23 cellular contexts compared by ENCODE assay signal in genomic region chr4:68673143-68673542, GRCh38. TPM values are rescaled to one million over a fixed set of nuclear protein-coding genes. Genes with fewer than 3 reads are reported as not detected.
DNase-seq lines count a peak whose midpoint lies in the region; ATAC-seq, FAIRE-seq and TF ChIP-seq lines count a peak whose summit lies in the region.
"Had no signal": no experiment of that assay in that cellular context is flagged by ENCODE, and none has a peak within 500 bp of the region (broad histone marks: within the 10 kb centered on the region; RNA-seq: fewer than 3 reads in every experiment).

No MANE protein-coding gene starts in this region.

- no peaks in the 10 kb centered on the region for H3K9me3 ChIP-seq in H9 (ENCODE audit: control insufficient read depth, low read depth, low read length)
- H3K9me3 ChIP-seq in H1 (ENCODE audit: insufficient read depth in 2 of 2, low read depth in 1 of 2, low read length in 1 of 2), result no peaks in the 10 kb centered on the region; a peak in 1 of 4 replicates
- H3K9me3 ChIP-seq in gastroesophageal sphincter, result no peaks in the 10 kb centered on the region
- no peaks in the 10 kb centered on the region for H3K9me3 ChIP-seq in OCI-LY7 (ENCODE audit: low read length)

- H4K5ac ChIP-seq in H9 (ENCODE audit: insufficient read length, low read depth, low read length), result no peak overlapping the region
- H4K5ac ChIP-seq in H1 (ENCODE audit: insufficient read length, low read depth, low read length), result no peak overlapping the region

- no TSS peak for BruUV-seq in OCI-LY7 (replicated peaks; lab: Mats Ljungman, UMichigan)

- no peak for TF ChIP-seq POLR2A in H1 (IDR thresholded peaks at IDR 0.05; ENCODE audit: control extremely low read depth in 1 of 2, low read depth in 2 of 2, low read length in 2 of 2)
- TF ChIP-seq POLR2A in gastroesophageal sphincter (IDR thresholded peaks at IDR 0.05), result no peak

- TF ChIP-seq CTCF in H9 (conservative IDR thresholded peaks at IDR 0.05) (peak; percentile 39; the same call in 2 of the 3 replicates), H1 (IDR thresholded peaks at IDR 0.05; ENCODE audit: control extremely low read depth in 1 of 3, insufficient read depth in 1 of 3, low read depth in 1 of 3, low read length in 3 of 3) (peak in 1 of 3 experiments; percentile 35; a peak in 1 of 4 replicates), gastroesophageal sphincter (IDR thresholded peaks at IDR 0.05) (no peak), OCI-LY7 (conservative IDR thresholded peaks at IDR 0.05; ENCODE audit: low read length) (no peak)

- H3K36me3 ChIP-seq in H1 (ENCODE audit: control insufficient read depth in 2 of 4, insufficient read depth in 4 of 4, low read length in 3 of 4), result no peaks in the 10 kb centered on the region
- no peaks in the 10 kb centered on the region for H3K36me3 ChIP-seq in gastroesophageal sphincter
- H3K36me3 ChIP-seq in OCI-LY7 (ENCODE audit: insufficient read depth, low read length), result no peaks in the 10 kb centered on the region

- H3K27ac Mint-ChIP-seq in H9, result no peak overlapping the region
- H3K27ac Mint-ChIP-seq: T-helper 17 cell had no signal

- no peak for TF ChIP-seq EP300 in H1 (IDR thresholded peaks at IDR 0.05; ENCODE audit: borderline replicate concordance in 1 of 2, low read depth in 2 of 2, low read length in 2 of 2)
- TF ChIP-seq EP300 in gastroesophageal sphincter (IDR thresholded peaks at IDR 0.05), result no peak

- H4K91ac ChIP-seq in H9 (ENCODE audit: insufficient read length, low read depth, low read length) (no peak overlapping the region), H1 (replicated peaks; ENCODE audit: insufficient read length, low read length) (no peak overlapping the region)

- H3K27me3 ChIP-seq in H9 (ENCODE audit: insufficient read depth, low read length) (no peaks in the 10 kb centered on the region), H1 (replicated peaks in 1 of 4; ENCODE audit: control insufficient read depth in 3 of 4, extremely low read depth in 1 of 4, insufficient read depth in 3 of 4, low read length in 3 of 4) (no peaks in the 10 kb centered on the region), gastroesophageal sphincter (no peaks in the 10 kb centered on the region)

- peak; percentile 38 to 52 for TF ChIP-seq RAD21 in H1 (IDR thresholded peaks at IDR 0.05 in 1 of 2, conservative IDR thresholded peaks at IDR 0.05 in 1 of 2; ENCODE audit: low read depth in 2 of 2, low read length in 2 of 2)

- peaks cover 2 to 11% of the 10 kb centered on the region in 2 experiments; a peak in 3 of 5 replicates for H3K9me3 Mint-ChIP-seq in H9

- no peaks in the 10 kb centered on the region for H3K79me1 ChIP-seq in H9 (ENCODE audit: insufficient read depth, low read depth, low read length, poor library complexity, severe bottlenecking)
- H3K79me1 ChIP-seq in H1 (ENCODE audit: low read depth, low read length), result no peaks in the 10 kb centered on the region

- H2AFZ ChIP-seq in H9 (ENCODE audit: low read length) (no peak overlapping the region), H1 (ENCODE audit: low read length) (no peak overlapping the region), OCI-LY7 (ENCODE audit: low read length) (no peak overlapping the region)

- H2BK5ac ChIP-seq in H9 (ENCODE audit: insufficient read length, low read length) (no peak overlapping the region), H1 (ENCODE audit: low read depth, low read length) (no peak overlapping the region)

- H3K4me1 ChIP-seq in H9 (ENCODE audit: insufficient read depth, low read length) (no peaks in the 10 kb centered on the region), H1 (replicated peaks in 1 of 4; ENCODE audit: control insufficient read depth in 3 of 4, insufficient read depth in 4 of 4, low read length in 3 of 4) (no peaks in the 10 kb centered on the region), gastroesophageal sphincter (no peaks in the 10 kb centered on the region), OCI-LY7 (ENCODE audit: insufficient read depth, low read length, poor library complexity, severe bottlenecking) (no peaks in the 10 kb centered on the region)

- no peak overlapping the region for H3K18ac ChIP-seq in H9 (ENCODE audit: insufficient read length, low read depth, low read length)
- H3K18ac ChIP-seq in H1 (ENCODE audit: extremely low read depth, low read length), result no peak overlapping the region

- no peak overlapping the region for H2BK20ac ChIP-seq in H9 (ENCODE audit: low read depth, low read length, poor library complexity, severe bottlenecking)
- H2BK20ac ChIP-seq in H1 (ENCODE audit: low read length), result no peak overlapping the region

- H4K20me1 ChIP-seq in H9 (ENCODE audit: control insufficient read depth, insufficient read depth, insufficient read length), result no peaks in the 10 kb centered on the region
- no peaks in the 10 kb centered on the region for H4K20me1 ChIP-seq in H1 (replicated peaks in 1 of 2; ENCODE audit: control insufficient read depth in 1 of 2, insufficient read depth in 2 of 2, low read length in 2 of 2)
- H4K20me1 ChIP-seq in OCI-LY7 (ENCODE audit: insufficient read depth, low read length), result no peaks in the 10 kb centered on the region

- H3K79me2 ChIP-seq in H9 (ENCODE audit: insufficient read depth, low read length) (no peaks in the 10 kb centered on the region), H1 (ENCODE audit: control insufficient read depth in 1 of 2, insufficient read depth in 2 of 2, low read length in 2 of 2) (no peaks in the 10 kb centered on the region), OCI-LY7 (ENCODE audit: insufficient read depth, low read depth, low read length) (no peaks in the 10 kb centered on the region)

- H3K9me2 ChIP-seq in OCI-LY7 (ENCODE audit: insufficient read depth, low read length), result no peaks in the 10 kb centered on the region

- H3K23me2 ChIP-seq in H9 (ENCODE audit: insufficient read length, low read depth, low read length, poor library complexity, severe bottlenecking) (no peaks in the 10 kb centered on the region), H1 (ENCODE audit: low read depth, low read length) (no peaks in the 10 kb centered on the region)

- no peak overlapping the region for H3K23ac ChIP-seq in H9 (ENCODE audit: insufficient read length, low read depth, low read length)
- H3K23ac ChIP-seq in H1 (ENCODE audit: insufficient read length), result no peak overlapping the region

- no peak for ATAC-seq in gastroesophageal sphincter
- ATAC-seq: Panc1, T-helper 17 cell had no signal

- no peak overlapping the region for H3K4me3 Mint-ChIP-seq in H9
- H3K4me3 Mint-ChIP-seq: T-helper 17 cell had no signal

- H3T11ph ChIP-seq in H9 (ENCODE audit: low read length), result no peak overlapping the region

- H3K14ac ChIP-seq in H9 (ENCODE audit: insufficient read depth, low read length) (no peak overlapping the region), H1 (ENCODE audit: insufficient read length) (no peak overlapping the region)

- no peak overlapping the region for H2BK15ac ChIP-seq in H9 (ENCODE audit: low read depth, low read length)
- no peak overlapping the region for H2BK15ac ChIP-seq in H1 (ENCODE audit: low read length)

- no peaks in the 10 kb centered on the region for H3K27me3 Mint-ChIP-seq in H9 (ENCODE audit: low read depth)
- H3K27me3 Mint-ChIP-seq: T-helper 17 cell had no signal

- no peak overlapping the region for H4K8ac ChIP-seq in H9 (replicated peaks; ENCODE audit: insufficient read length, low read depth, low read length)
- H4K8ac ChIP-seq in H1 (ENCODE audit: extremely low read depth, insufficient read depth, low read length), result no peak overlapping the region

- H3K56ac ChIP-seq in H9 (ENCODE audit: insufficient read length, low read depth, low read length), result no peak overlapping the region
- H3K56ac ChIP-seq in H1 (replicated peaks; ENCODE audit: insufficient read length, low read depth, low read length), result no peak overlapping the region

- no peaks in the 10 kb centered on the region for H3K4me1 Mint-ChIP-seq in H9
- H3K4me1 Mint-ChIP-seq: T-helper 17 cell had no signal

- H2BK120ac ChIP-seq in H9 (ENCODE audit: low read depth, low read length, poor library complexity, severe bottlenecking) (no peak overlapping the region), H1 (replicated peaks; ENCODE audit: low read depth, low read length) (no peak overlapping the region)

- intact Hi-C loops in OCI-LY7 (cut with micrococcal nuclease; ENCODE audit: unreplicated experiment), result no loop called here

- no peak overlapping the region for H3K27ac ChIP-seq in H9 (ENCODE audit: insufficient read length, low read depth, low read length)
- H3K27ac ChIP-seq in H1 (ENCODE audit: low read depth, low read length), result no peak overlapping the region
- no peak overlapping the region for H3K27ac ChIP-seq in gastroesophageal sphincter
- no peak overlapping the region for H3K27ac ChIP-seq in OCI-LY7 (ENCODE audit: low read depth, low read length, poor library complexity, severe bottlenecking)
- H3K27ac ChIP-seq: 22Rv1, SK-N-MC had no signal

- POLR2A ChIA-PET in H1 (lab: Charles Lee; ENCODE audit: partially characterized antibody) (no interaction called here), OCI-LY7 (lab: Charles Lee) (no interaction called here)

- H3K36me3 Mint-ChIP-seq in H9 (ENCODE audit: insufficient read depth in 1 of 3, low read depth in 3 of 3), result peaks cover 0 to under 1% (median 0%) of the 10 kb centered on the region in 3 experiments; a peak in 4 of 7 replicates

- WGBS in H9 (ENCODE audit: extremely low coverage, insufficient read length, low lambda C conversion rate), result no CpG with 5 or more reads among the region's 7 CpGs
- 94% methylated on average over 7 of the region's 7 CpGs; no CpG with 5 or more reads in 1 of the 2 experiments for WGBS in H1 (ENCODE audit: extremely low coverage in 1 of 2, insufficient coverage in 1 of 2, insufficient read length in 1 of 2, insufficient replicate concordance in 2 of 2, low coverage in 1 of 2, low lambda C conversion rate in 2 of 2, missing lambda C conversion rate in 1 of 2), 2 experiments
- 87 to 93% methylated on average over 3 to 7 of the region's 7 CpGs for WGBS in gastroesophageal sphincter (ENCODE audit: low coverage in 1 of 2), 2 donors

- DNase-seq in NCI-H82 (lab: John Stamatoyannopoulos, UW) (peak; percentile 26), NCI-H82 treated with DMSO at 0.1 percent for 48 hours (lab: John Stamatoyannopoulos, UW; ENCODE audit: unreplicated experiment) (no peak), H9 (no peak), RPMI8226 (peak; percentile 2), H1 (ENCODE audit: low read depth in 1 of 2, low spot score in 2 of 2) (no peak), OCI-LY7 (ENCODE audit: low spot score) (no peak), AML-193 (lab: John Stamatoyannopoulos, UW) (no peak)
- DNase-seq: DMS153; DND-41; NCI-H2029; NCI-H446 treated with DMSO at 0.1 percent for 48 hours; NCI-H69; NK-92 treated with Interleukin-12 subunit alpha and Interleukin-12 subunit beta, amount 100 ng/mL, for 24 hours; SHP77 treated with DMSO at 0.1 percent for 48 hours; T-helper 17 cell had no signal

- FAIRE-seq in H1 (lab: Jason Lieb, UNC), result no peak
- FAIRE-seq: H54 had no signal

- H3K9ac ChIP-seq in H9 (ENCODE audit: extremely low read depth, insufficient read length, low read length), result no peak overlapping the region
- no peak overlapping the region for H3K9ac ChIP-seq in H1 (replicated peaks in 1 of 4; ENCODE audit: extremely low read depth in 1 of 4, low read depth in 3 of 4, low read length in 3 of 4)

- H2BK12ac ChIP-seq in H9 (ENCODE audit: insufficient read length, low read depth, low read length) (no peak overlapping the region), H1 (ENCODE audit: low read depth, low read length) (no peak overlapping the region)

- H3K4me3 ChIP-seq in H1 (ENCODE audit: extremely low read depth in 1 of 4, insufficient read depth in 2 of 4, low read depth in 3 of 4, low read length in 4 of 4) (no peak overlapping the region), gastroesophageal sphincter (no peak overlapping the region), OCI-LY7 (ENCODE audit: low read depth, low read length, poor library complexity, severe bottlenecking) (no peak overlapping the region)
- H3K4me3 ChIP-seq: SK-N-MC had no signal

- H3K4me2 ChIP-seq in H9 (ENCODE audit: insufficient read depth, insufficient read length, low read length), result no peak overlapping the region
- H3K4me2 ChIP-seq in H1 (ENCODE audit: insufficient read depth in 1 of 2, low read depth in 2 of 2, low read length in 2 of 2), result no peak overlapping the region
- H3K4me2 ChIP-seq in OCI-LY7 (ENCODE audit: low read length), result no peak overlapping the region

- H2AK5ac ChIP-seq in H9 (ENCODE audit: insufficient read length, low read length) (no peak overlapping the region), H1 (ENCODE audit: low read depth, low read length) (no peak overlapping the region)

- CTCF ChIA-PET in H1 (lab: Charles Lee; ENCODE audit: partially characterized antibody), result interaction anchor here (1.3 to 2.9 kb wide), 3 partner anchors 175 to 499 kb away, joined by 3 to 16 read pairs (median 4); no protein-coding TSS in a partner anchor
- CTCF ChIA-PET in OCI-LY7 (lab: Charles Lee; ENCODE audit: unreplicated experiment), result no interaction called here

- H3K4ac ChIP-seq in H9 (ENCODE audit: low read depth, low read length) (no peak overlapping the region), H1 (replicated peaks; ENCODE audit: insufficient read length, low read depth, low read length) (no peak overlapping the region)

RNA-seq across cellular contexts. Expression of gene UGT2B15, which starts 2.7 kb away (rescaled TPM):
- total RNA-seq in H9 (2021) (not detected in 2 replicates), gastroesophageal sphincter (not detected), OCI-LY7 (2022) (not detected in 2 replicates)
- not detected in 2 replicates for total RNA-seq in H1 (2021; fragmentation: NEBNext Ultra II Directional; extraction: Animal tissue kit (Norgen Biotek cat#: 25700))
- not detected in 2 replicates for polyA plus RNA-seq in H1 (2011; rRNA removed)
- not detected for polyA plus RNA-seq in H1 (2011; cell fraction: cytosol; rRNA removed)
- not detected for polyA plus RNA-seq in H1 (2011; cell fraction: nucleus; rRNA removed)
- polyA plus RNA-seq in H1 (2012, experiment 1 of 2), result not detected in 4 replicates
- not detected for polyA plus RNA-seq in H1 (2012, experiment 2 of 2)
- not detected for polyA plus RNA-seq in H1 (2013, experiment 1 of 2)
- polyA plus RNA-seq in H1 (2013, experiment 2 of 2), result not detected
- polyA minus RNA-seq in H1 (2011; rRNA and poly(A)+ RNA removed), result not detected in 2 replicates
- not detected for polyA minus RNA-seq in H1 (2011; cell fraction: cytosol; rRNA and poly(A)+ RNA removed)
- polyA minus RNA-seq in H1 (2011; cell fraction: nucleus; rRNA and poly(A)+ RNA removed), result not detected
- not detected in 2 replicates for total RNA-seq in OCI-LY7 (2014; rRNA removed; shearing (Covaris generic))
- total RNA-seq: LHCN-M2, MCF 10A, T-helper 17 cell had no signal
- polyA plus RNA-seq: BJ had no signal

Comparison
In these comparisons a context has a peak if more than half of its experiments do, and no peak if none do; other contexts are left out.
1. DNase-seq: peak in NCI-H82 (single experiment) and RPMI8226 (single experiment); none in NCI-H82 treated with DMSO at 0.1 percent for 48 hours (single experiment), H9 (single experiment), H1 (0 of 2), OCI-LY7 (single experiment) and AML-193 (0 of 2).